21 cellular contexts compared by ENCODE assay signal in the genomic region with DNA sequence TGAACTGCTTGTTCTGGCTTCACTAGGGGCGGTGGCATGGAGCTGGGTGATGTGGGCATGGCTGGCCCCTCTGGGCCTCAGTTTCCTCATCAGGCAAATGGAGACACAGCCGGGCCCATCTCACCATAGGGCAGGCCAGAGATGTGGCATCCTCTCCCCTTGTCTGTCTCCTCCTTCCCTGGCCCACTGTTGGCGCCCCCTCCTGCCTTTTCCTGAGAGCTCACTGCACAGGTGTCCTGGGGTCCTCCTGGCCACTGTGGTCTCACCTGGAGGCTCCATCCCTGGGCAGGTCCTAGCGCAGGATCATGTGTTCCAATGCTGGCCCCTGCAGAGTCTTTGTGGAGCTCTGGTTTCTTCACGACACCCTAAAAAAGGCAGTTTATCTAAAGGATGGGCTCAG. TPM values are rescaled to one million over a fixed set of nuclear protein-coding genes. Genes with fewer than 3 reads are reported as not detected.
DNase-seq lines count a peak whose midpoint lies in the region; ATAC-seq and TF ChIP-seq lines count a peak whose summit lies in the region.
"Had no signal": no experiment of that assay in that cellular context is flagged by ENCODE, and none has a peak within 500 bp of the region (broad histone marks: within the 10 kb centered on the region; RNA-seq: fewer than 3 reads in every experiment).

No MANE protein-coding gene starts in this region.

- peak overlapping the region; percentile 67 for H2BK12ac ChIP-seq in trophoblast cell (ENCODE audit: low read length)

- no peak overlapping the region for H4K8ac ChIP-seq in trophoblast cell (ENCODE audit: low read depth, low read length)

- no peak for DNase-seq in SK-N-SH
- no peak for DNase-seq in chondrocyte (ENCODE audit: low spot score)
- no peak for DNase-seq in trophoblast cell
- DNase-seq in NCI-H748 treated with DMSO at 0.1 percent for 48 hours (lab: John Stamatoyannopoulos, UW): no peak
- DNase-seq in colonic mucosa: no peak
- DNase-seq: activated naive CD8-positive, alpha-beta T cell treated with anti-CD3 and anti-CD28 coated beads, Interleukin-2, amount 10 ng/mL, durations not matched to agents 7 days and 5 days; activated T-cell treated with anti-CD3 and anti-CD28 coated beads, Interleukin-2, amount 50 U/mL, for 24 hours; gastrocnemius medialis; HCEC 1CT; Karpas-422; NCI-H1436; NCI-H2171 treated with DMSO at 0.1 percent for 48 hours; NCI-H774; right cardiac atrium; stimulated activated naive CD4-positive, alpha-beta T cell treated with Interleukin-2 at 50 U/mL for 16 hours had no signal

- H3K4me3 ChIP-seq in SK-N-SH (ENCODE audit: low read depth in 2 of 2, low read length in 1 of 2) (no peak overlapping the region), Loucy (ENCODE audit: low read length, poor library complexity, severe bottlenecking) (no peak overlapping the region), trophoblast cell (ENCODE audit: low read depth, low read length) (no peak overlapping the region), colonic mucosa (no peak overlapping the region)
- H3K4me3 ChIP-seq: gastrocnemius medialis, tibial nerve had no signal

- H3K9me2 ChIP-seq in SK-N-SH (no peaks in the 10 kb centered on the region), Loucy (replicated peaks; ENCODE audit: low read depth, low read length) (no peaks in the 10 kb centered on the region)

- H3K23ac ChIP-seq in trophoblast cell (ENCODE audit: low read length): no peak overlapping the region

- ATAC-seq in SK-N-SH treated with all-trans-retinoic acid at 6 μM for 48 hours (no peak), GM18858 (IDR thresholded peaks at IDR 0.05; ENCODE audit: unreplicated experiment) (no peak)
- ATAC-seq: gastrocnemius medialis, left lobe of liver, right cardiac atrium had no signal

- H3K9me3 ChIP-seq in SK-N-SH (no peaks in the 10 kb centered on the region), Loucy (ENCODE audit: insufficient read depth, low read depth, low read length) (no peaks in the 10 kb centered on the region), trophoblast cell (ENCODE audit: insufficient read depth, low read depth, low read length) (no peaks in the 10 kb centered on the region), colonic mucosa (no peaks in the 10 kb centered on the region)
- H3K9me3 ChIP-seq: gastrocnemius medialis, tibial nerve had no signal

- POLR2A ChIA-PET in SK-N-SH (lab: Yijun Ruan, JAX): no interaction called here

- H3K4me1 ChIP-seq in SK-N-SH (ENCODE audit: control insufficient read depth in 1 of 2, insufficient read depth in 2 of 2, low read depth in 1 of 2, low read length in 1 of 2) (peaks cover 0 to 16% of the 10 kb centered on the region in 2 experiments; a peak in 2 of 4 replicates), Loucy (ENCODE audit: insufficient read depth, low read length, poor library complexity, severe bottlenecking) (no peaks in the 10 kb centered on the region), trophoblast cell (ENCODE audit: control insufficient read depth in 1 of 2, insufficient read depth in 2 of 2, low read length in 2 of 2) (peaks cover 25 to 30% of the 10 kb centered on the region in 2 experiments), colonic mucosa (no peaks in the 10 kb centered on the region)
- H3K4me1 ChIP-seq: gastrocnemius medialis had no signal

- TF ChIP-seq EP300 in SK-N-SH (IDR thresholded peaks at IDR 0.05; ENCODE audit: borderline replicate concordance in 1 of 2, low read depth in 1 of 2, low read length in 1 of 2): no peak

- H3K79me1 ChIP-seq in trophoblast cell (ENCODE audit: low read length): peaks cover 27% of the 10 kb centered on the region

- no peak overlapping the region for H2BK5ac ChIP-seq in trophoblast cell (ENCODE audit: low read depth, low read length, poor library complexity)

- peak overlapping the region; percentile 51 for H4K91ac ChIP-seq in trophoblast cell (ENCODE audit: low read depth, low read length)

- no peak overlapping the region for H3K27ac Mint-ChIP-seq in chondrocyte (ENCODE audit: unreplicated experiment)
- H3K27ac Mint-ChIP-seq: activated naive CD8-positive, alpha-beta T cell treated with anti-CD3 and anti-CD28 coated beads, Interleukin-2, amount 10 ng/mL, durations not matched to agents 7 days and 5 days; activated T-cell treated with anti-CD3 and anti-CD28 coated beads, Interleukin-2, amount 50 U/mL, for 24 hours had no signal

- H3K4me1 Mint-ChIP-seq in chondrocyte (ENCODE audit: low read depth): peaks cover 37% of the 10 kb centered on the region
- H3K4me1 Mint-ChIP-seq: activated naive CD8-positive, alpha-beta T cell treated with anti-CD3 and anti-CD28 coated beads, Interleukin-2, amount 10 ng/mL, durations not matched to agents 7 days and 5 days had no signal

- CTCF ChIA-PET in SK-N-SH (lab: Yijun Ruan, JAX): interaction anchor here (0.8 to 3.4 kb wide), 2 partner anchors 9 kb away, joined by 3 to 13 read pairs; no protein-coding TSS in a partner anchor

- peak; percentile 17; the same call in 1 of the 2 replicates for TF ChIP-seq CTCF in SK-N-SH (IDR thresholded peaks at IDR 0.05)
- peak; percentile 50 for TF ChIP-seq CTCF in Loucy (conservative IDR thresholded peaks at IDR 0.05; ENCODE audit: low read length)
- peak; percentile 36 for TF ChIP-seq CTCF in chondrocyte (IDR thresholded peaks at IDR 0.05)
- no peak for TF ChIP-seq CTCF in colonic mucosa (IDR thresholded peaks at IDR 0.05)

- H4K20me1 ChIP-seq in SK-N-SH (ENCODE audit: insufficient read depth): no peaks in the 10 kb centered on the region
- H4K20me1 ChIP-seq in Loucy (ENCODE audit: insufficient read depth, low read length, poor library complexity, severe bottlenecking): no peaks in the 10 kb centered on the region

- no peak for TF ChIP-seq RAD21 in SK-N-SH (IDR thresholded peaks at IDR 0.05; ENCODE audit: low read length)

- H2AFZ ChIP-seq in SK-N-SH (ENCODE audit: low read depth): no peak overlapping the region
- no peak overlapping the region for H2AFZ ChIP-seq in Loucy (ENCODE audit: low read length)
- no peak overlapping the region for H2AFZ ChIP-seq in trophoblast cell (ENCODE audit: insufficient read depth, low read length, poor library complexity)

- peak overlapping the region; percentile 22 for H3K14ac ChIP-seq in trophoblast cell (ENCODE audit: low read length)

- peak overlapping the region; percentile 66 for H2AK5ac ChIP-seq in trophoblast cell (ENCODE audit: low read length)

- no peak overlapping the region for H3K4me3 Mint-ChIP-seq in chondrocyte (ENCODE audit: unreplicated experiment)
- H3K4me3 Mint-ChIP-seq: activated naive CD8-positive, alpha-beta T cell treated with anti-CD3 and anti-CD28 coated beads, Interleukin-2, amount 10 ng/mL, durations not matched to agents 7 days and 5 days; activated T-cell treated with anti-CD3 and anti-CD28 coated beads, Interleukin-2, amount 50 U/mL, for 24 hours; brain had no signal

- H3K79me2 ChIP-seq in SK-N-SH (ENCODE audit: insufficient read depth) (peaks cover 63% of the 10 kb centered on the region), Loucy (ENCODE audit: insufficient read depth, low read length) (no peaks in the 10 kb centered on the region), trophoblast cell (ENCODE audit: control insufficient read depth, insufficient read depth, low read length, poor library complexity) (peaks cover 5% of the 10 kb centered on the region)

- H3K27me3 ChIP-seq in SK-N-SH (ENCODE audit: insufficient read depth): no peaks in the 10 kb centered on the region
- no peaks in the 10 kb centered on the region for H3K27me3 ChIP-seq in Loucy (ENCODE audit: insufficient read depth, low read length, poor library complexity, severe bottlenecking)
- no peaks in the 10 kb centered on the region for H3K27me3 ChIP-seq in trophoblast cell (ENCODE audit: insufficient read depth, low read length)
- H3K27me3 ChIP-seq in colonic mucosa: no peaks in the 10 kb centered on the region
- H3K27me3 ChIP-seq: gastrocnemius medialis, tibial nerve had no signal

- H3K27ac ChIP-seq in SK-N-SH (ENCODE audit: low read depth in 2 of 2, low read length in 1 of 2): no peak overlapping the region
- no peak overlapping the region for H3K27ac ChIP-seq in trophoblast cell (ENCODE audit: low read depth, low read length)
- no peak overlapping the region for H3K27ac ChIP-seq in colonic mucosa
- H3K27ac ChIP-seq: gastrocnemius medialis had no signal

- H3K9me3 Mint-ChIP-seq in chondrocyte (ENCODE audit: low read depth): no peaks in the 10 kb centered on the region
- H3K9me3 Mint-ChIP-seq: activated naive CD8-positive, alpha-beta T cell treated with anti-CD3 and anti-CD28 coated beads, Interleukin-2, amount 10 ng/mL, durations not matched to agents 7 days and 5 days; activated T-cell treated with anti-CD3 and anti-CD28 coated beads, Interleukin-2, amount 50 U/mL, for 24 hours; brain had no signal

- H4K12ac ChIP-seq in trophoblast cell (ENCODE audit: low read depth, low read length): peak overlapping the region; percentile 23

- H3K36me3 Mint-ChIP-seq in chondrocyte (ENCODE audit: low read depth): peaks cover 18% of the 10 kb centered on the region
- H3K36me3 Mint-ChIP-seq: activated naive CD8-positive, alpha-beta T cell treated with anti-CD3 and anti-CD28 coated beads, Interleukin-2, amount 10 ng/mL, durations not matched to agents 7 days and 5 days had no signal

- H3K4me2 ChIP-seq in SK-N-SH (no peak overlapping the region), Loucy (ENCODE audit: low read depth, low read length, poor library complexity, severe bottlenecking) (no peak overlapping the region), trophoblast cell (ENCODE audit: low read length) (no peak overlapping the region)

- H3K36me3 ChIP-seq in SK-N-SH (replicated peaks in 1 of 2; ENCODE audit: control insufficient read depth in 1 of 2, insufficient read depth in 2 of 2, low read length in 1 of 2) (peaks cover 12 to 14% of the 10 kb centered on the region in 2 experiments), Loucy (ENCODE audit: insufficient read depth, low read length) (no peaks in the 10 kb centered on the region), trophoblast cell (ENCODE audit: control insufficient read depth in 1 of 2, insufficient read depth in 2 of 2, low read length in 2 of 2) (peaks cover 38 to 53% of the 10 kb centered on the region in 2 experiments), colonic mucosa (no peaks in the 10 kb centered on the region)

- H3F3A ChIP-seq in SK-N-SH (replicated peaks; ENCODE audit: insufficient read depth): peaks cover 6% of the 10 kb centered on the region
- no peaks in the 10 kb centered on the region for H3F3A ChIP-seq in Loucy (ENCODE audit: low read depth)

- H3K27me3 Mint-ChIP-seq in chondrocyte (ENCODE audit: low read depth): no peaks in the 10 kb centered on the region
- H3K27me3 Mint-ChIP-seq: activated naive CD8-positive, alpha-beta T cell treated with anti-CD3 and anti-CD28 coated beads, Interleukin-2, amount 10 ng/mL, durations not matched to agents 7 days and 5 days; activated T-cell treated with anti-CD3 and anti-CD28 coated beads, Interleukin-2, amount 50 U/mL, for 24 hours had no signal

- peak overlapping the region; percentile 68 for H3K4ac ChIP-seq in trophoblast cell (ENCODE audit: low read depth, low read length)

- H2BK120ac ChIP-seq in trophoblast cell (ENCODE audit: insufficient read depth, low read length, poor library complexity): peak overlapping the region; percentile 43

- intact Hi-C loops in colonic mucosa (cut with DNase I): no loop called here

- H3K9ac ChIP-seq in SK-N-SH (no peak overlapping the region), Loucy (ENCODE audit: low read depth, low read length, poor library complexity, severe bottlenecking) (no peak overlapping the region), trophoblast cell (ENCODE audit: low read length) (no peak overlapping the region), colonic mucosa (ENCODE audit: low read depth in 2 of 2, low read length in 2 of 2) (no peak overlapping the region)

- peak overlapping the region; percentile 68 for H3K18ac ChIP-seq in trophoblast cell (ENCODE audit: low read length)

- WGBS in SK-N-SH (ENCODE audit: low lambda C conversion rate): 100% methylated on average over 3 of the region's 5 CpGs
- no CpG with 5 or more reads among the region's 5 CpGs for WGBS in trophoblast cell (ENCODE audit: extremely low coverage, insufficient coverage, insufficient read length)

RNA-seq across cellular contexts. Expression of gene NEK6, which starts 53.5 kb away (rescaled TPM):
- polyA plus RNA-seq in SK-N-SH (2012; rRNA removed): 89.8 and 96.1 TPM in 2 replicates
- 73.6 and 92.1 TPM in 2 replicates for polyA plus RNA-seq in SK-N-SH (2012; cell fraction: cytosol; rRNA removed)
- polyA plus RNA-seq in SK-N-SH (2012; cell fraction: nucleus; rRNA removed): 47.4 and 67.2 TPM in 2 replicates
- total RNA-seq in chondrocyte: 99.9 to 110 TPM (median 107 TPM) in 3 replicates
- 51.6 and 53.5 TPM in 2 replicates for polyA plus RNA-seq in trophoblast cell (2013)
- total RNA-seq in colonic mucosa: 10 to 100 TPM; 77.8 to 83.4 TPM
